Comparison of ENCODE assay signal across 8 cellular contexts in the genomic region with DNA sequence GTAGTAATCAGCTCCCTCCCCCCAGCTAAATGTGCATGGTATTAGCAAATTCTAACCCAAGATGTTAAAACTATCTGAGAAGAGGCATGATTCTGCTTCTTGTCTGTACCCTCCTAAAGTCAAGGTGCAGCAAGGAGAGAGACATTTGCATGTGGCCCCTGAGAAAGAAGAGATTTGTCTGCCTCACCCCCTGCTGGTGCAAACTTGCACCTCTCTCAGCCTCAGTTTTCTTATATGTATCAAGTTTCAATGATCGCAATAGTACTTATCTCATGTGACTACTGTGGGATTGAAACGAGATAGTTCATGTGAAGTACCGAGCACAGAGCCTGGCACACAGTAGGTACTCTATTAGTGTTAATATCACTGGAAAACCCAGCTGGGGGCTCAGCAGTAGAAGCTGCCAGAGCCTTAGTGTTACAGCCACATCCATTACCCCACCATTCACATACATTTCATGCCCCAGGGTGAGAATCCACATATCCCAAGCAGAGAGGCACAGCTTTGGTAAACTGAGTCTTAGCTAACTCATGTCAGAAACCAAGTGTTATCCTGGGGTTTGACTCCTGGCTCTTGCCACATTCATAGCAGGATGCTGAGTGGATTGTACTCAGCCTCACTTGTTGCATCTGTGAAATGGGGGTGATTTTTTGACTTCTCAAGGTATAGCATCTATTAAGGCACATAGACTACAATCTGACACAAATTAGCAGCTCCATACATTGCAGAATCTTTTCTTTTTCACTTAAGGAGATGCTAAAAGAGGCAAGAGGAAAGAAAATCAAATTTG. TPM values are rescaled to one million over a fixed set of nuclear protein-coding genes. Genes with fewer than 3 reads are reported as not detected.
DNase-seq lines count a peak whose midpoint lies in the region; ATAC-seq, FAIRE-seq and TF ChIP-seq lines count a peak whose summit lies in the region.

No MANE protein-coding gene starts in this region.

- no peak overlapping the region for H2AFZ ChIP-seq in GM23338

- peaks cover 15% of the 10 kb centered on the region for H3K4me1 ChIP-seq in GM23338 (ENCODE audit: insufficient read depth)
- H3K4me1 ChIP-seq in mucosa of descending colon (ENCODE audit: low read depth), result peaks cover 28% of the 10 kb centered on the region
- peaks cover 8% of the 10 kb centered on the region for H3K4me1 ChIP-seq in prostate gland (replicated peaks)
- H3K4me1 ChIP-seq in aorta (ENCODE audit: control insufficient read depth in 1 of 2, insufficient read depth in 2 of 2, low read length in 2 of 2), result peaks cover 13 to 42% of the 10 kb centered on the region in 2 donors
- peaks cover 5% of the 10 kb centered on the region for H3K4me1 ChIP-seq in ovary (ENCODE audit: insufficient read depth)

- H3K9me3 Mint-ChIP-seq in GM23338, result no peaks in the 10 kb centered on the region

- no peak overlapping the region for H3K4me3 Mint-ChIP-seq in GM23338

- H3K27ac ChIP-seq in GM23338 (ENCODE audit: low read depth) (no peak overlapping the region), prostate gland (no peak overlapping the region), aorta (ENCODE audit: low read depth in 1 of 2, low read length in 2 of 2) (peak overlapping the region in 1 of 2 donors; percentile 71), ovary (no peak overlapping the region)

- H3F3A ChIP-seq in GM23338 (replicated peaks; ENCODE audit: low read depth), result no peaks in the 10 kb centered on the region

- DNase-seq in D721Med (ENCODE audit: insufficient read length, low spot score), result no peak
- DNase-seq in GM23338 (ENCODE audit: low spot score), result peak; percentile 65
- peak; percentile 56 to 63 for DNase-seq in activated T-cell treated with anti-CD3 and anti-CD28 coated beads, Interleukin-2, amount 50 U/mL, for 48 hours
- peak in 1 of 3 donors; percentile 51 for DNase-seq in mucosa of descending colon
- DNase-seq in T-helper 9 cell, result no peak
- DNase-seq in prostate gland (ENCODE audit: low spot score), result no peak
- DNase-seq in aorta, result no peak
- no peak for DNase-seq in ovary

- no peaks in the 10 kb centered on the region for H3K9me2 ChIP-seq in GM23338 (ENCODE audit: insufficient read depth)

- no peaks in the 10 kb centered on the region for H3K36me3 Mint-ChIP-seq in GM23338 (ENCODE audit: low read depth)

- TF ChIP-seq CTCF in D721Med (IDR thresholded peaks at IDR 0.05; ENCODE audit: insufficient read depth, missing control alignments) (peak; percentile 1), GM23338 (conservative IDR thresholded peaks at IDR 0.05; ENCODE audit: low read depth in 2 of 2) (peak; percentile 37 to 39; a peak in 3 of 4 replicates), mucosa of descending colon (IDR thresholded peaks at IDR 0.05) (no peak), prostate gland (IDR thresholded peaks at IDR 0.05) (no peak), ovary (IDR thresholded peaks at IDR 0.05) (no peak)

- H3K36me3 ChIP-seq in GM23338 (ENCODE audit: insufficient read depth) (no peaks in the 10 kb centered on the region), mucosa of descending colon (ENCODE audit: low read depth) (no peaks in the 10 kb centered on the region), prostate gland (no peaks in the 10 kb centered on the region), aorta (ENCODE audit: control insufficient read depth in 1 of 2, insufficient read depth in 2 of 2, low read length in 1 of 2) (no peaks in the 10 kb centered on the region), ovary (no peaks in the 10 kb centered on the region)

- H4K20me1 ChIP-seq in GM23338 (replicated peaks; ENCODE audit: insufficient read depth), result no peaks in the 10 kb centered on the region

- TF ChIP-seq POLR2A in prostate gland (IDR thresholded peaks at IDR 0.05), result no peak
- no peak for TF ChIP-seq POLR2A in ovary (IDR thresholded peaks at IDR 0.05)

- 0 out of 2 replicates have a peak overlapping the region, but pooled peaks have one; percentile 1 for H3K4me2 ChIP-seq in GM23338

- TF ChIP-seq EP300 in ovary (IDR thresholded peaks at IDR 0.05), result no peak

- no peak overlapping the region for H3K27ac Mint-ChIP-seq in GM23338

- H3K4me3 ChIP-seq in GM23338 (no peak overlapping the region), mucosa of descending colon (no peak overlapping the region), prostate gland (no peak overlapping the region), aorta (ENCODE audit: low read length in 2 of 2) (no peak overlapping the region), ovary (no peak overlapping the region)

- no peaks in the 10 kb centered on the region for H3K9me3 ChIP-seq in mucosa of descending colon
- no peaks in the 10 kb centered on the region for H3K9me3 ChIP-seq in prostate gland
- H3K9me3 ChIP-seq in aorta (ENCODE audit: control insufficient read depth, low read length), result no peaks in the 10 kb centered on the region
- no peaks in the 10 kb centered on the region for H3K9me3 ChIP-seq in ovary

- H3K79me2 ChIP-seq in GM23338 (replicated peaks; ENCODE audit: insufficient read depth), result no peaks in the 10 kb centered on the region

- H3K27me3 ChIP-seq in GM23338 (ENCODE audit: insufficient read depth), result no peaks in the 10 kb centered on the region
- no peaks in the 10 kb centered on the region for H3K27me3 ChIP-seq in prostate gland (replicated peaks; ENCODE audit: insufficient read depth)
- H3K27me3 ChIP-seq in aorta (ENCODE audit: control insufficient read depth in 1 of 2, insufficient read depth in 2 of 2, low read length in 1 of 2), result no peaks in the 10 kb centered on the region
- H3K27me3 ChIP-seq in ovary, result no peaks in the 10 kb centered on the region

- H3K27me3 Mint-ChIP-seq in GM23338 (ENCODE audit: insufficient read depth, low read depth, poor library complexity), result no peaks in the 10 kb centered on the region

- WGBS in prostate gland, result 50% methylated on average over 3 of the region's 3 CpGs
- 69 to 80% methylated on average over 3 of the region's 3 CpGs for WGBS in aorta, 2 donors
- 76 to 85% (median 85%) methylated on average over 3 of the region's 3 CpGs for WGBS in ovary, 3 donors

- intact Hi-C loops in mucosa of descending colon (cut with DNase I, micrococcal nuclease) (no loop called here), prostate gland (cut with DNase I) (no loop called here), aorta (cut with DNase I) (no loop called here), ovary (cut with DNase I) (no loop called here)

- FAIRE-seq in D721Med (lab: Jason Lieb, UNC), result no peak

- peaks cover 15% of the 10 kb centered on the region for H3K4me1 Mint-ChIP-seq in GM23338

- peak; percentile 65 for ATAC-seq in GM23338
- peak; percentile 16 for ATAC-seq in mucosa of descending colon
- ATAC-seq in aorta (ENCODE audit: low FRiP score), result no peak

TF ChIP-seq in GM23338, 12 proteins besides CTCF, POLR2A, EP300 and RAD21:
- TF ChIP-seq JUNB (IDR thresholded peaks at IDR 0.05; ENCODE audit: unreplicated experiment) (no peak), NANOG (IDR thresholded peaks at IDR 0.05; ENCODE audit: borderline replicate concordance) (no peak)
- TF ChIP-seq, protein P1, sequence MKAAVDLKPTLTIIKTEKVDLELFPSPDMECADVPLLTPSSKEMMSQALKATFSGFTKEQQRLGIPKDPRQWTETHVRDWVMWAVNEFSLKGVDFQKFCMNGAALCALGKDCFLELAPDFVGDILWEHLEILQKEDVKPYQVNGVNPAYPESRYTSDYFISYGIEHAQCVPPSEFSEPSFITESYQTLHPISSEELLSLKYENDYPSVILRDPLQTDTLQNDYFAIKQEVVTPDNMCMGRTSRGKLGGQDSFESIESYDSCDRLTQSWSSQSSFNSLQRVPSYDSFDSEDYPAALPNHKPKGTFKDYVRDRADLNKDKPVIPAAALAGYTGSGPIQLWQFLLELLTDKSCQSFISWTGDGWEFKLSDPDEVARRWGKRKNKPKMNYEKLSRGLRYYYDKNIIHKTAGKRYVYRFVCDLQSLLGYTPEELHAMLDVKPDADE (IDR thresholded peaks at IDR 0.05), result no peak

RNA-seq across cellular contexts. Expression of a gene that starts 24.9 kb away (rescaled TPM):
- total RNA-seq in GM23338 (2014; rRNA removed; shearing (Covaris generic)), result 8.3 and 10.1 TPM in 2 replicates
- 3.8 and 4.0 TPM in 2 replicates for polyA plus RNA-seq in GM23338 (2016; fragmentation: Nextera tagmentation; extraction: Ambion mirVana)
- 100 to 1,000 TPM; 105 to 154 (median 136) TPM for total RNA-seq in mucosa of descending colon
- 100 to 1,000 TPM; 166 to 203 TPM for total RNA-seq in prostate gland
- 100 to 1,000 TPM; 321 to 462 TPM for total RNA-seq in aorta
- polyA plus RNA-seq in aorta, result 100 to 1,000 TPM in 1 of 2 donors, 10 to 100 TPM in 1; 70.0 to 113 TPM
- total RNA-seq in ovary, result 10 to 100 TPM; 16.5 to 62.1 (median 26.0) TPM
- 100 to 1,000 TPM in 1 of 2 donors, 1 to 10 TPM in 1; 8.3 to 330 TPM for polyA plus RNA-seq in ovary

Comparison
In these comparisons a context has a peak if more than half of its experiments do, and no peak if none do; other contexts are left out.
1. DNase-seq: peak in GM23338 (single experiment) and activated T-cell treated with anti-CD3 and anti-CD28 coated beads, Interleukin-2, amount 50 U/mL, for 48 hours (2 of 2); none in D721Med (single experiment), T-helper 9 cell (single experiment), prostate gland (single experiment), aorta (0 of 2) and ovary (0 of 5).
2. CTCF ChIP-seq: peak in D721Med (single experiment) and GM23338 (2 of 2); none in mucosa of descending colon (single experiment), prostate gland (0 of 4) and ovary (0 of 3).